ENCODE assay signal across 8 cellular contexts in the genomic region with DNA sequence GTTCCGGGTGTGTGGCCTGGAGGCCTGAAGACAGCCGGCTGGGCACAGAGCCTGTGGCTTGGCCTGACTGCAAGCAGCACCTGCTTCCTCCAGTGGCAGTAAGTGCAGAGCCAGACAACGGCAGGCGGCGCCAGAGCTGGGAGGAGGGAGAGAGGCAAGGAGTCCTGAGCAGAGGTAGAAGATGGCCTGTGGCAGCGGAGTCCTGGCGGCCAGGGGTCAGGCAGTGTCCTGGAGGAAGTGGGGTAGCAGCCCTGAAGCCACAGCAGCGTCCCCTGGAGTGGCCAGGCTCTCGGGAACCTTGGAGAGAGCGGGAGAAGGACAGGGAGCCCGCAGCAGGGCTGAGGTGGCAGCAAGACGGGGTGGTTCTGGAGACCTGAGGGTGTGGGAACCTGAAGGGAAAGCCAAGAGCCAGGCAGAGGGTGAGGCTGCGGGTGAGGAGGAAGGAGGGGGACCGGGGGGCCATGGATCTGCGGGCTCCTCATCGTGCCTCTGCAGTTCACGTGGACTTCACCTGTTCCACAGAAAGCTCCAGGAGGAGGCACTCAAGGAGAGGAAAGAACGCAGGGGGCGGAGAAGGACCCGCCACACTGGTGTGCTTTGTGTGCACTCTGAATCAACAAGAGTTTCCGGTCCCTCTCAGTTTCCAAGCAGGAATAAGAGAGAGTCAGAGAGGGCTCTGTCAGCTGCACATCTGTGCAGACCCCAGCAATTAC.
DNase-seq lines count a peak whose midpoint lies in the region; ATAC-seq and TF ChIP-seq lines count a peak whose summit lies in the region.

No MANE protein-coding gene starts in this region.

- no peaks in the 10 kb centered on the region for H3K27me3 ChIP-seq in GM23338 (ENCODE audit: insufficient read depth)
- H3K27me3 ChIP-seq in esophagus (ENCODE audit: control insufficient read depth in 1 of 2, insufficient read depth in 2 of 2, low read length in 2 of 2), result no peaks in the 10 kb centered on the region

- H3K27ac ChIP-seq in GM23338 (ENCODE audit: low read depth) (no peak overlapping the region), esophagus (ENCODE audit: low read depth in 2 of 2, low read length in 1 of 2) (peak overlapping the region; percentile 79 to 80)

- peak in 1 of 2 experiments; percentile 42; a peak in 2 of 4 replicates for TF ChIP-seq CTCF in GM23338 (conservative IDR thresholded peaks at IDR 0.05; ENCODE audit: low read depth in 2 of 2)
- peak; percentile 6 for TF ChIP-seq CTCF in retinal pigment epithelial cell (conservative IDR thresholded peaks at IDR 0.05; ENCODE audit: low read depth, low read length)

- H3K36me3 ChIP-seq in GM23338 (ENCODE audit: insufficient read depth) (peaks cover 6% of the 10 kb centered on the region; the same call in 1 of the 2 replicates), esophagus (ENCODE audit: control insufficient read depth in 2 of 2, insufficient read depth in 2 of 2, low read length in 1 of 2) (peaks cover 14 to 31% of the 10 kb centered on the region in 2 donors)

- H3K4me3 Mint-ChIP-seq in GM23338, result no peak overlapping the region

- H3K9me3 Mint-ChIP-seq in GM23338, result peaks cover 19% of the 10 kb centered on the region

- H3K27ac Mint-ChIP-seq in GM23338, result no peak overlapping the region

- ATAC-seq in GM23338, result peak; percentile 45

- no peaks in the 10 kb centered on the region for H4K20me1 ChIP-seq in GM23338 (replicated peaks; ENCODE audit: insufficient read depth)

- peaks cover 0 to 2% of the 10 kb centered on the region in 2 donors for H3K9me3 ChIP-seq in esophagus (ENCODE audit: control insufficient read depth in 2 of 2, insufficient read depth in 1 of 2, low read depth in 1 of 2, low read length in 1 of 2)

- H3K36me3 Mint-ChIP-seq in GM23338 (ENCODE audit: low read depth), result peaks cover 43% of the 10 kb centered on the region

- no peaks in the 10 kb centered on the region for H3K9me2 ChIP-seq in GM23338 (ENCODE audit: insufficient read depth)

- no peaks in the 10 kb centered on the region for H3K79me2 ChIP-seq in GM23338 (replicated peaks; ENCODE audit: insufficient read depth)

- H3F3A ChIP-seq in GM23338 (replicated peaks; ENCODE audit: low read depth), result no peaks in the 10 kb centered on the region

- H2AFZ ChIP-seq in GM23338, result no peak overlapping the region

- 48 to 65% methylated on average over 21 of the region's 21 CpGs for WGBS in esophagus, 2 donors

- no peaks in the 10 kb centered on the region for H3K4me1 ChIP-seq in GM23338 (ENCODE audit: insufficient read depth)
- peaks cover 3 to 6% of the 10 kb centered on the region in 2 donors for H3K4me1 ChIP-seq in esophagus (ENCODE audit: control insufficient read depth in 2 of 2, insufficient read depth in 2 of 2, low read length in 1 of 2)

- no peak for DNase-seq in GM23338 (ENCODE audit: low spot score)
- DNase-seq in NCI-H2227 (lab: John Stamatoyannopoulos, UW; ENCODE audit: unreplicated experiment), result peak; percentile 57
- no peak for DNase-seq in retinal pigment epithelial cell (ENCODE audit: low read depth)
- no peak for DNase-seq in DMS114 treated with DMSO at 0.1 percent for 48 hours (lab: John Stamatoyannopoulos, UW; ENCODE audit: unreplicated experiment)
- no peak for DNase-seq in NCI-H1694 (lab: John Stamatoyannopoulos, UW)
- DNase-seq in HuH-7 (ENCODE audit: low spot score), result no peak
- DNase-seq in RKO (ENCODE audit: low spot score), result no peak

- H3K4me2 ChIP-seq in GM23338, result no peak overlapping the region

- H3K4me3 ChIP-seq in GM23338 (no peak overlapping the region), esophagus (ENCODE audit: low read depth in 1 of 2, low read length in 2 of 2) (no peak overlapping the region), retinal pigment epithelial cell (ENCODE audit: low read length) (no peak overlapping the region)

- H3K4me1 Mint-ChIP-seq in GM23338, result no peaks in the 10 kb centered on the region

- H3K27me3 Mint-ChIP-seq in GM23338 (ENCODE audit: insufficient read depth, low read depth, poor library complexity), result peaks cover 5% of the 10 kb centered on the region

TF ChIP-seq in GM23338, 12 proteins besides CTCF, POLR2A, EP300 and RAD21 (continues in another document):
- no peak for TF ChIP-seq CREB1 (CRISPR knock-in tag; IDR thresholded peaks at IDR 0.05; ENCODE audit: low read depth)
- no peak for TF ChIP-seq POLR2AphosphoS5 (IDR thresholded peaks at IDR 0.05; ENCODE audit: low read depth)
- TF ChIP-seq ZNF331 (CRISPR knock-in tag; IDR thresholded peaks at IDR 0.05; ENCODE audit: low read depth), result no peak
- TF ChIP-seq EZH2phosphoT487 (IDR thresholded peaks at IDR 0.05; ENCODE audit: unreplicated experiment), result no peak
- no peak for TF ChIP-seq EZH2 (IDR thresholded peaks at IDR 0.05; ENCODE audit: low read depth, unreplicated experiment)
- TF ChIP-seq, protein P1, sequence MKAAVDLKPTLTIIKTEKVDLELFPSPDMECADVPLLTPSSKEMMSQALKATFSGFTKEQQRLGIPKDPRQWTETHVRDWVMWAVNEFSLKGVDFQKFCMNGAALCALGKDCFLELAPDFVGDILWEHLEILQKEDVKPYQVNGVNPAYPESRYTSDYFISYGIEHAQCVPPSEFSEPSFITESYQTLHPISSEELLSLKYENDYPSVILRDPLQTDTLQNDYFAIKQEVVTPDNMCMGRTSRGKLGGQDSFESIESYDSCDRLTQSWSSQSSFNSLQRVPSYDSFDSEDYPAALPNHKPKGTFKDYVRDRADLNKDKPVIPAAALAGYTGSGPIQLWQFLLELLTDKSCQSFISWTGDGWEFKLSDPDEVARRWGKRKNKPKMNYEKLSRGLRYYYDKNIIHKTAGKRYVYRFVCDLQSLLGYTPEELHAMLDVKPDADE (IDR thresholded peaks at IDR 0.05), result no peak
- no peak for TF ChIP-seq NANOG (IDR thresholded peaks at IDR 0.05; ENCODE audit: borderline replicate concordance)
- no peak for TF ChIP-seq ZNF114 (CRISPR knock-in tag; IDR thresholded peaks at IDR 0.05)
- TF ChIP-seq STAT1 (IDR thresholded peaks at IDR 0.05; ENCODE audit: unreplicated experiment), result no peak
- TF ChIP-seq JUNB (IDR thresholded peaks at IDR 0.05; ENCODE audit: unreplicated experiment), result no peak
- no peak for TF ChIP-seq REST (IDR thresholded peaks at IDR 0.05; ENCODE audit: unreplicated experiment)
